Comparison of ENCODE assay signal across 6 cellular contexts in the genomic region with DNA sequence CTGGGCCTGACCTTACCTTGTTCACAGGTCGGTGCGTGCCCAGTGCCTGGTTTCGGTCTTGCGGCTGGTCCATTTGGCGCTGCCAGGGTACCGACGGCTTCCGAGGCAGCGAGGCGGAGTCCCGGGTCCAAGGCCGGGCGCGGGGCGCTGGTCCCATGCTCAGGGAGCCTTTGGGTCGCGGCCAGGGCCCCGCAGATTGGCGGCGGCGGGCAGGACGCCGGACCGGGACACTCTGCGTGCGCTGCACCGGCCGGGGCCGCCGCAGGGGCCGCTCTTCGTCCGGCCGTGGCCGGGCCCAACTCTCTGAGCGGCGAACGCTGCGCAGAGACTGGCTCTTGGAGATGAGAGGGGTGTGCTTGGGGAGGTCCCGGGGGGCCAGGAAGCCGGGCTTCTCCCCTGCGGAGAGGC. TPM values are rescaled to one million over a fixed set of nuclear protein-coding genes. Genes with fewer than 3 reads are reported as not detected.
DNase-seq lines count a peak whose midpoint lies in the region; ATAC-seq and TF ChIP-seq lines count a peak whose summit lies in the region.

No MANE protein-coding gene starts in this region.

- no peaks in the 10 kb centered on the region for H3K9me2 ChIP-seq in SK-N-SH

- ATAC-seq in right cardiac atrium (peak; percentile 13 to 25), HG03354 (IDR thresholded peaks at IDR 0.05; ENCODE audit: poor library complexity, severe bottlenecking, unreplicated experiment) (no peak)

- no peak overlapping the region for H3K27ac Mint-ChIP-seq in activated CD4-positive, alpha-beta T cell treated with anti-CD3 and anti-CD28 coated beads, Interleukin-2, amount 10 ng/mL, durations not matched to agents 24 days and 14 days

- peak overlapping the region; percentile 45 to 60 for H3K4me3 ChIP-seq in SK-N-SH (ENCODE audit: low read depth in 2 of 2, low read length in 1 of 2)
- H3K4me3 ChIP-seq in right cardiac atrium (ENCODE audit: low read length): peak overlapping the region; percentile 26
- H3K4me3 ChIP-seq in skeletal muscle tissue (ENCODE audit: low read length in 3 of 3): peak overlapping the region; percentile 61 to 80 (median 68)

- H3K27ac ChIP-seq in SK-N-SH (ENCODE audit: low read depth in 2 of 2, low read length in 1 of 2) (no peak overlapping the region; a peak in 1 of 4 replicates), right cardiac atrium (ENCODE audit: low read length) (peak overlapping the region; percentile 37), skeletal muscle tissue (ENCODE audit: low read depth, low read length) (no peak overlapping the region)

- CTCF ChIA-PET in SK-N-SH (lab: Yijun Ruan, JAX): interaction anchor here (0.7 to 1.6 kb wide), 4 partner anchors 19 to 283 kb away, joined by 3 to 8 read pairs (median 6); partner anchors contain the start of gene AKAP8L

- peaks cover 66% of the 10 kb centered on the region for H3K36me3 Mint-ChIP-seq in activated CD4-positive, alpha-beta T cell treated with anti-CD3 and anti-CD28 coated beads, Interleukin-2, amount 10 ng/mL, durations not matched to agents 24 days and 14 days (ENCODE audit: low read depth)

- H2AFZ ChIP-seq in SK-N-SH (ENCODE audit: low read depth): peak overlapping the region; percentile 82; the same call in 1 of the 2 replicates

- POLR2A ChIA-PET in SK-N-SH (lab: Yijun Ruan, JAX): interaction anchor here (1.0 to 2.0 kb wide), 5 partner anchors 16 to 75 kb away, joined by 3 to 10 read pairs (median 3); partner anchors contain the start of genes AKAP8 and AKAP8L

- 39% methylated on average over 6 of the region's 42 CpGs for WGBS in SK-N-SH (ENCODE audit: low lambda C conversion rate)
- 19% methylated on average over 42 of the region's 42 CpGs for WGBS in right cardiac atrium

- peaks cover 22% of the 10 kb centered on the region for H3F3A ChIP-seq in SK-N-SH (replicated peaks; ENCODE audit: insufficient read depth)

- H3K27me3 Mint-ChIP-seq in activated CD4-positive, alpha-beta T cell treated with anti-CD3 and anti-CD28 coated beads, Interleukin-2, amount 10 ng/mL, durations not matched to agents 24 days and 14 days: no peaks in the 10 kb centered on the region

- peak overlapping the region; percentile 76 for H3K4me2 ChIP-seq in SK-N-SH

- DNase-seq in SK-N-SH (peak; percentile 75), right cardiac atrium (peak in 2 of 3 donors; percentile 75 to 80), T-helper 1 cell (no peak)
- no peak for DNase-seq in activated CD4-positive, alpha-beta T cell treated with anti-CD3 and anti-CD28 coated beads, Interleukin-2, amount 10 ng/mL, durations not matched to agents 24 days and 14 days

- H3K4me1 ChIP-seq in SK-N-SH (ENCODE audit: control insufficient read depth in 1 of 2, insufficient read depth in 2 of 2, low read depth in 1 of 2, low read length in 1 of 2): peaks cover 0 to 24% of the 10 kb centered on the region in 2 experiments; a peak in 2 of 4 replicates
- peaks cover 4% of the 10 kb centered on the region for H3K4me1 ChIP-seq in right cardiac atrium (ENCODE audit: control insufficient read depth, insufficient read depth, low read length)
- H3K4me1 ChIP-seq in skeletal muscle tissue (ENCODE audit: control insufficient read depth in 3 of 3, insufficient read depth in 3 of 3, low read length in 3 of 3): peaks cover 18 to 33% (median 32%) of the 10 kb centered on the region in 3 donors

- H3K27me3 ChIP-seq in SK-N-SH (ENCODE audit: insufficient read depth): peaks cover 21% of the 10 kb centered on the region
- no peaks in the 10 kb centered on the region for H3K27me3 ChIP-seq in right cardiac atrium (ENCODE audit: control insufficient read depth, insufficient read depth)
- peaks cover 24 to 37% (median 33%) of the 10 kb centered on the region in 3 donors for H3K27me3 ChIP-seq in skeletal muscle tissue (ENCODE audit: control insufficient read depth in 3 of 3, insufficient read depth in 3 of 3, low read length in 3 of 3)

- peaks cover 6% of the 10 kb centered on the region for H3K9me3 Mint-ChIP-seq in activated CD4-positive, alpha-beta T cell treated with anti-CD3 and anti-CD28 coated beads, Interleukin-2, amount 10 ng/mL, durations not matched to agents 24 days and 14 days

- no peak for TF ChIP-seq EP300 in SK-N-SH (IDR thresholded peaks at IDR 0.05; ENCODE audit: borderline replicate concordance in 1 of 2, low read depth in 1 of 2, low read length in 1 of 2)

- H4K20me1 ChIP-seq in SK-N-SH (ENCODE audit: insufficient read depth): no peaks in the 10 kb centered on the region

- TF ChIP-seq RAD21 in SK-N-SH (IDR thresholded peaks at IDR 0.05; ENCODE audit: low read length): no peak

- intact Hi-C loops in right cardiac atrium (cut with DNase I): loop anchor here in 1 of 4 donors (10.0 kb wide), 1 partner anchor 102 kb away; no protein-coding TSS in a partner anchor
- intact Hi-C loops in activated CD4-positive, alpha-beta T cell treated with anti-CD3 and anti-CD28 coated beads, Interleukin-2, amount 10 ng/mL, durations not matched to agents 24 days and 14 days (cut with micrococcal nuclease): no loop called here

- H3K9me3 ChIP-seq in SK-N-SH (no peaks in the 10 kb centered on the region), right cardiac atrium (ENCODE audit: control insufficient read depth, low read length) (no peaks in the 10 kb centered on the region), skeletal muscle tissue (ENCODE audit: control insufficient read depth in 3 of 3, low read length in 3 of 3) (no peaks in the 10 kb centered on the region)

- H3K79me2 ChIP-seq in SK-N-SH (ENCODE audit: insufficient read depth): no peaks in the 10 kb centered on the region

- H3K4me1 Mint-ChIP-seq in activated CD4-positive, alpha-beta T cell treated with anti-CD3 and anti-CD28 coated beads, Interleukin-2, amount 10 ng/mL, durations not matched to agents 24 days and 14 days: peaks cover 30% of the 10 kb centered on the region

- H3K36me3 ChIP-seq in SK-N-SH (replicated peaks in 1 of 2; ENCODE audit: control insufficient read depth in 1 of 2, insufficient read depth in 2 of 2, low read length in 1 of 2) (no peaks in the 10 kb centered on the region), skeletal muscle tissue (ENCODE audit: control insufficient read depth in 3 of 3, insufficient read depth in 3 of 3, low read length in 3 of 3) (no peaks in the 10 kb centered on the region)

- peak; percentile 24; the same call in 1 of the 2 replicates for TF ChIP-seq CTCF in SK-N-SH (IDR thresholded peaks at IDR 0.05)

- peak overlapping the region; percentile 34; the same call in 1 of the 2 replicates for H3K9ac ChIP-seq in SK-N-SH
- H3K9ac ChIP-seq in skeletal muscle tissue (ENCODE audit: low read depth in 1 of 3, low read length in 3 of 3): peak overlapping the region; percentile 54 to 73 (median 59)

- H3K4me3 Mint-ChIP-seq in activated CD4-positive, alpha-beta T cell treated with anti-CD3 and anti-CD28 coated beads, Interleukin-2, amount 10 ng/mL, durations not matched to agents 24 days and 14 days: no peak overlapping the region

TF ChIP-seq in SK-N-SH, 30 proteins besides CTCF, POLR2A, EP300 and RAD21 (continues in another document):
- no peak for TF ChIP-seq NFIC (IDR thresholded peaks at IDR 0.05; ENCODE audit: borderline replicate concordance)
- no peak for TF ChIP-seq RCOR1 (IDR thresholded peaks at IDR 0.05; ENCODE audit: low read length)
- no peak for TF ChIP-seq YY1 (IDR thresholded peaks at IDR 0.05; ENCODE audit: low read depth)
- TF ChIP-seq SIN3A (IDR thresholded peaks at IDR 0.05; ENCODE audit: borderline replicate concordance, low read depth, low read length): no peak
- TF ChIP-seq TAF1 (IDR thresholded peaks at IDR 0.05; ENCODE audit: borderline replicate concordance, low read depth, low read length): no peak
- TF ChIP-seq ELF1 (IDR thresholded peaks at IDR 0.05): no peak
- TF ChIP-seq GABPA (IDR thresholded peaks at IDR 0.05; ENCODE audit: low read depth): no peak

RNA-seq across cellular contexts. Expression of gene WIZ, which starts 3.3 kb away (rescaled TPM):
- polyA plus RNA-seq in SK-N-SH (2012; rRNA removed) (9.9 and 15.5 TPM in 2 replicates), right cardiac atrium (28.0 TPM)
- 7.7 and 13.6 TPM in 2 replicates for polyA plus RNA-seq in SK-N-SH (2012; cell fraction: cytosol; rRNA removed)
- polyA plus RNA-seq in SK-N-SH (2012; cell fraction: nucleus; rRNA removed): 34.3 and 54.6 TPM in 2 replicates
- total RNA-seq in right cardiac atrium (10 to 100 TPM; 28.9 to 36.5 (median 33.3) TPM), skeletal muscle tissue (3.7 TPM)
- 36.3 and 36.5 TPM in 2 replicates for total RNA-seq in activated CD4-positive, alpha-beta T cell treated with anti-CD3 and anti-CD28 coated beads, Interleukin-2, amount 10 ng/mL, durations not matched to agents 24 days and 14 days

RNA-seq across cellular contexts. Expression of gene RASAL3, which starts 11.2 kb away (rescaled TPM):
- polyA plus RNA-seq in SK-N-SH (2012; rRNA removed) (0.02 TPM in 2 replicates), right cardiac atrium (0.66 TPM)
- polyA plus RNA-seq in SK-N-SH (2012; cell fraction: cytosol; rRNA removed): 0.01 and 0.04 TPM in 2 replicates
- 0.05 and 0.28 TPM in 2 replicates for polyA plus RNA-seq in SK-N-SH (2012; cell fraction: nucleus; rRNA removed)
- total RNA-seq in right cardiac atrium (1 to 10 TPM in 2 of 4 donors, under 1 TPM in 2; 0.68 to 2.5 (median 1.3) TPM), skeletal muscle tissue (0.52 TPM)
- total RNA-seq in activated CD4-positive, alpha-beta T cell treated with anti-CD3 and anti-CD28 coated beads, Interleukin-2, amount 10 ng/mL, durations not matched to agents 24 days and 14 days: 110 and 114 TPM in 2 replicates

RNA-seq across cellular contexts. Expression of gene PGLYRP2, which starts 26.2 kb away (rescaled TPM):
- polyA plus RNA-seq in SK-N-SH (2012; rRNA removed): not detected in 2 replicates
- not detected in 2 replicates for polyA plus RNA-seq in SK-N-SH (2012; cell fraction: cytosol; rRNA removed)
- polyA plus RNA-seq in SK-N-SH (2012; cell fraction: nucleus; rRNA removed): not detected in 2 replicates
- not detected for total RNA-seq in right cardiac atrium
- not detected for polyA plus RNA-seq in right cardiac atrium
- total RNA-seq in skeletal muscle tissue: not detected
- not detected in 2 replicates for total RNA-seq in activated CD4-positive, alpha-beta T cell treated with anti-CD3 and anti-CD28 coated beads, Interleukin-2, amount 10 ng/mL, durations not matched to agents 24 days and 14 days

RNA-seq across cellular contexts. Expression of gene AKAP8L, which starts 34.3 kb away (rescaled TPM):
- polyA plus RNA-seq in SK-N-SH (2012; rRNA removed): 44.7 and 46.1 TPM in 2 replicates
- 17.5 and 18.8 TPM in 2 replicates for polyA plus RNA-seq in SK-N-SH (2012; cell fraction: cytosol; rRNA removed)
- 219 and 280 TPM in 2 replicates for polyA plus RNA-seq in SK-N-SH (2012; cell fraction: nucleus; rRNA removed)
- total RNA-seq in right cardiac atrium: 100 to 1,000 TPM in 1 of 4 donors, 10 to 100 TPM in 3; 64.4 to 106 (median 86.1) TPM
- 66.5 TPM for polyA plus RNA-seq in right cardiac atrium
- total RNA-seq in skeletal muscle tissue: 39.1 TPM
- total RNA-seq in activated CD4-positive, alpha-beta T cell treated with anti-CD3 and anti-CD28 coated beads, Interleukin-2, amount 10 ng/mL, durations not matched to agents 24 days and 14 days: 76.8 and 80.1 TPM in 2 replicates

RNA-seq across cellular contexts. Expression of gene CYP4F22, which starts 55.2 kb away (rescaled TPM):
- polyA plus RNA-seq in SK-N-SH (2012; rRNA removed): not detected in 2 replicates
- not detected in 2 replicates for polyA plus RNA-seq in SK-N-SH (2012; cell fraction: cytosol; rRNA removed)
- polyA plus RNA-seq in SK-N-SH (2012; cell fraction: nucleus; rRNA removed): not detected in 2 replicates
- total RNA-seq in right cardiac atrium: not detected
- polyA plus RNA-seq in right cardiac atrium: not detected
- total RNA-seq in skeletal muscle tissue: not detected
- total RNA-seq in activated CD4-positive, alpha-beta T cell treated with anti-CD3 and anti-CD28 coated beads, Interleukin-2, amount 10 ng/mL, durations not matched to agents 24 days and 14 days: 0.09 and 0.12 TPM in 2 replicates

Comparison
In these comparisons a context has a peak if more than half of its experiments do, and no peak if none do; other contexts are left out.
1. DNase-seq: peak in SK-N-SH (single experiment) and right cardiac atrium (2 of 3); none in T-helper 1 cell (0 of 5) and activated CD4-positive, alpha-beta T cell treated with anti-CD3 and anti-CD28 coated beads, Interleukin-2, amount 10 ng/mL, durations not matched to agents 24 days and 14 days (single experiment).
2. RNA of gene RASAL3, which starts 11.2 kb away (total RNA-seq): 110 to 114 TPM in activated CD4-positive, alpha-beta T cell treated with anti-CD3 and anti-CD28 coated beads, Interleukin-2, amount 10 ng/mL, durations not matched to agents 24 days and 14 days; 0.68 to 2.5 TPM in right cardiac atrium and 0.52 TPM in skeletal muscle tissue (single experiment); every median in the first group is over 10 times any median in the second.
3. Peak in every context shown above with its lines, with median percentiles within 50 percentile points of each other: H3K4me3 ChIP-seq.